Comparison of ENCODE assay signal across 19 cellular contexts in the genomic region with DNA sequence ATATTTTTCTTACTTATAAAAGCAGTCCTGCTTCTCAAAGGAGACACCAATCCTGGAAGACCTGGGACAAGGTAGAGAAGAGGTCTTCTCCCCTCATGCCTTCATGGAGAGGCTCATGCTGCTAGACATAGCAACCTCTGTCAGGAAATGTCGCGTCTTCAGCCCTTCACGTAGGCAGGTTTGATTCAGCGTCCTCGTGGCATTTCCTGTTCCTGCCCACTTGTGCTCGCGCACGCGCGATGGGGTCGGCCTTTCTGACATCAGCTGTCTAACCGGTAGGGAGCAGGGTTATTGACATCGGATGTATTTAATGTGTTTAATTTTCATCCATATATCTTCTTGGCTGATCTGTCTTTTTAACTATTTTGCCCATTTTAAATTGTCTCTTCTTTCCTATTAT.
DNase-seq lines count a peak whose midpoint lies in the region; ATAC-seq, FAIRE-seq and TF ChIP-seq lines count a peak whose summit lies in the region.
"Had no signal": no experiment of that assay in that cellular context is flagged by ENCODE, and none has a peak within 500 bp of the region (broad histone marks: within the 10 kb centered on the region; RNA-seq: fewer than 3 reads in every experiment).

No MANE protein-coding gene starts in this region.

- peaks cover 0 to 23% of the 10 kb centered on the region in 2 experiments; a peak in 1 of 5 replicates for H3K27me3 ChIP-seq in K562 (ENCODE audit: control insufficient read depth in 2 of 2, insufficient read depth in 2 of 2, low read length in 2 of 2)
- H3K27me3 ChIP-seq in sigmoid colon: no peaks in the 10 kb centered on the region
- no peaks in the 10 kb centered on the region for H3K27me3 ChIP-seq in vagina
- H3K27me3 ChIP-seq in endodermal cell (ENCODE audit: control insufficient read depth, insufficient read depth, low read length, poor library complexity, severe bottlenecking): no peaks in the 10 kb centered on the region
- H3K27me3 ChIP-seq: BE2C had no signal

- no peaks in the 10 kb centered on the region for H3K36me3 ChIP-seq in K562 (ENCODE audit: control insufficient read depth, insufficient read depth, low read length)
- no peaks in the 10 kb centered on the region for H3K36me3 ChIP-seq in sigmoid colon
- H3K36me3 ChIP-seq in vagina: no peaks in the 10 kb centered on the region
- H3K36me3 ChIP-seq in endodermal cell (ENCODE audit: control insufficient read depth, insufficient read depth, low read length): no peaks in the 10 kb centered on the region
- H3K36me3 ChIP-seq: BE2C, HAP-1 had no signal

- no peaks in the 10 kb centered on the region for H3K9me3 Mint-ChIP-seq in endodermal cell
- H3K9me3 Mint-ChIP-seq: CD8-positive, alpha-beta memory T cell had no signal

- H3K4me1 ChIP-seq in K562 (replicated peaks in 1 of 2; ENCODE audit: control insufficient read depth in 2 of 2, insufficient read depth in 2 of 2, low read length in 2 of 2): no peaks in the 10 kb centered on the region; a peak in 1 of 5 replicates
- peaks cover 0 to 14% (median 9%) of the 10 kb centered on the region in 4 donors for H3K4me1 ChIP-seq in sigmoid colon
- H3K4me1 ChIP-seq in vagina: peaks cover 8% of the 10 kb centered on the region
- H3K4me1 ChIP-seq in endodermal cell (ENCODE audit: control insufficient read depth, insufficient read depth, low read length): no peaks in the 10 kb centered on the region
- H3K4me1 ChIP-seq: BE2C, HAP-1 had no signal

- ATAC-seq in K562: no peak

- H3K9me3 ChIP-seq in K562 (replicated peaks; ENCODE audit: control insufficient read depth, insufficient read depth, low read depth, low read length) (no peaks in the 10 kb centered on the region), sigmoid colon (no peaks in the 10 kb centered on the region), vagina (no peaks in the 10 kb centered on the region), endodermal cell (ENCODE audit: control insufficient read depth, low read length) (no peaks in the 10 kb centered on the region)
- H3K9me3 ChIP-seq: BE2C, HAP-1 had no signal

- BruUV-seq in K562 (replicated peaks; lab: Mats Ljungman, UMichigan): no TSS peak

- H3K9ac ChIP-seq in K562 (ENCODE audit: insufficient read depth in 1 of 2, low read depth in 2 of 2, low read length in 2 of 2): no peak overlapping the region
- no peak overlapping the region for H3K9ac ChIP-seq in endodermal cell (ENCODE audit: extremely low read depth, low read length, poor library complexity, severe bottlenecking)

- no peaks in the 10 kb centered on the region for H3K9me1 ChIP-seq in K562 (ENCODE audit: control insufficient read depth, insufficient read depth, low read length)

- no peak for TF ChIP-seq EP300 in K562 (IDR thresholded peaks at IDR 0.05; ENCODE audit: low read length)
- TF ChIP-seq EP300 in sigmoid colon (IDR thresholded peaks at IDR 0.05): no peak

- no peak overlapping the region for H2AFZ ChIP-seq in K562 (ENCODE audit: low read depth, low read length)

- no peak for TF ChIP-seq RAD21 in K562 (CRISPR knock-in tag; conservative IDR thresholded peaks at IDR 0.05 in 1 of 2, IDR thresholded peaks at IDR 0.05 in 1 of 2)

- H3K4me2 ChIP-seq in K562 (ENCODE audit: insufficient read depth, low read length): peak overlapping the region; percentile 26; the same call in 1 of the 2 replicates

- in situ Hi-C loops in K562 (cut with MboI): no loop called here

- no peak for FAIRE-seq in K562 (lab: Jason Lieb, UNC)
- FAIRE-seq: A204.1, D721Med, GM12892, GM18507 had no signal

- no peaks in the 10 kb centered on the region for H3K79me2 ChIP-seq in K562 (ENCODE audit: control insufficient read depth, insufficient read depth, low read length)

- CTCF ChIA-PET in K562 (lab: Yijun Ruan, JAX; ENCODE audit: low intra/inter-chr PET ratio): no interaction called here

- H3K36me3 Mint-ChIP-seq in endodermal cell (ENCODE audit: low read depth): no peaks in the 10 kb centered on the region
- H3K36me3 Mint-ChIP-seq: CD4-positive, CD25-positive, alpha-beta regulatory T cell; CD8-positive, alpha-beta memory T cell had no signal

- TF ChIP-seq CTCF in K562 (IDR thresholded peaks at IDR 0.05 in 2 of 3, conservative IDR thresholded peaks at IDR 0.05 in 1 of 3; ENCODE audit: insufficient read depth in 2 of 3, low read depth in 1 of 3, low read length in 3 of 3) (no peak), sigmoid colon (IDR thresholded peaks at IDR 0.05) (no peak), vagina (IDR thresholded peaks at IDR 0.05) (no peak), endodermal cell (conservative IDR thresholded peaks at IDR 0.05) (no peak)

- H3K4me3 Mint-ChIP-seq in endodermal cell: no peak overlapping the region
- H3K4me3 Mint-ChIP-seq: CD4-positive, CD25-positive, alpha-beta regulatory T cell had no signal

- H3K4me3 ChIP-seq in K562: no peak overlapping the region
- H3K4me3 ChIP-seq in sigmoid colon: no peak overlapping the region
- H3K4me3 ChIP-seq in vagina: no peak overlapping the region
- H3K4me3 ChIP-seq in endodermal cell (ENCODE audit: low read length): no peak overlapping the region
- H3K4me3 ChIP-seq: HAP-1 had no signal

- intact Hi-C loops in K562 (cut with micrococcal nuclease) (no loop called here), sigmoid colon (cut with DNase I) (no loop called here), vagina (cut with DNase I) (no loop called here)

- H3K27ac Mint-ChIP-seq in endodermal cell: no peak overlapping the region
- H3K27ac Mint-ChIP-seq: CD4-positive, CD25-positive, alpha-beta regulatory T cell; CD8-positive, alpha-beta memory T cell had no signal

- TF ChIP-seq POLR2A in K562 (conservative IDR thresholded peaks at IDR 0.05) (no peak), sigmoid colon (IDR thresholded peaks at IDR 0.05) (no peak), vagina (IDR thresholded peaks at IDR 0.05) (no peak)

- DNase-seq in RPMI8226: peak; percentile 42
- peak in 2 of 4 experiments; percentile 14 to 23 for DNase-seq in K562 (ENCODE audit: extremely low read depth in 1 of 4, low spot score in 3 of 4)
- no peak for DNase-seq in sigmoid colon
- no peak for DNase-seq in vagina (ENCODE audit: extremely low spot score in 2 of 2)
- DNase-seq in 8988T: no peak
- no peak for DNase-seq in endodermal cell
- DNase-seq in D341Med (ENCODE audit: low spot score): no peak
- DNase-seq: ACHN; BE2C; C1 segment of cervical spinal cord; CD4-positive, CD25-positive, alpha-beta regulatory T cell; CD8-positive, alpha-beta memory T cell; COR-L47; GOT3 had no signal

- H3K27me3 Mint-ChIP-seq in endodermal cell (ENCODE audit: insufficient read depth): no peaks in the 10 kb centered on the region

- H4K20me1 ChIP-seq in K562 (replicated peaks; ENCODE audit: control insufficient read depth, insufficient read depth, low read length): no peaks in the 10 kb centered on the region

- POLR2A ChIA-PET in K562 (lab: Yijun Ruan, JAX): interaction anchor here (3.0 kb wide), 1 partner anchor 10 kb away, joined by 9 read pairs; no protein-coding TSS in a partner anchor

- no peak overlapping the region for H3K27ac ChIP-seq in K562 (ENCODE audit: extremely low read depth, low read depth, low read length)
- H3K27ac ChIP-seq in sigmoid colon: peak overlapping the region in 3 of 4 donors; percentile 37 to 56 (median 43)
- peak overlapping the region; percentile 35 for H3K27ac ChIP-seq in vagina
- no peak overlapping the region for H3K27ac ChIP-seq in endodermal cell (ENCODE audit: low read depth, low read length)

- H3K4me1 Mint-ChIP-seq in endodermal cell: no peaks in the 10 kb centered on the region
- H3K4me1 Mint-ChIP-seq: CD8-positive, alpha-beta memory T cell had no signal

- WGBS in K562 (ENCODE audit: insufficient coverage, low coverage, missing lambda C conversion rate): 17% methylated on average over 13 of the region's 13 CpGs
- WGBS in sigmoid colon, 2 donors: 83 to 92% methylated on average over 13 of the region's 13 CpGs
- WGBS in endodermal cell (ENCODE audit: insufficient coverage in 1 of 2, insufficient read length in 1 of 2), 2 experiments: 92 to 100% methylated on average over 5 to 13 of the region's 13 CpGs

TF ChIP-seq in K562, 482 proteins besides CTCF, POLR2A, EP300 and RAD21 (continues in another document):
- TF ChIP-seq, protein P1, sequence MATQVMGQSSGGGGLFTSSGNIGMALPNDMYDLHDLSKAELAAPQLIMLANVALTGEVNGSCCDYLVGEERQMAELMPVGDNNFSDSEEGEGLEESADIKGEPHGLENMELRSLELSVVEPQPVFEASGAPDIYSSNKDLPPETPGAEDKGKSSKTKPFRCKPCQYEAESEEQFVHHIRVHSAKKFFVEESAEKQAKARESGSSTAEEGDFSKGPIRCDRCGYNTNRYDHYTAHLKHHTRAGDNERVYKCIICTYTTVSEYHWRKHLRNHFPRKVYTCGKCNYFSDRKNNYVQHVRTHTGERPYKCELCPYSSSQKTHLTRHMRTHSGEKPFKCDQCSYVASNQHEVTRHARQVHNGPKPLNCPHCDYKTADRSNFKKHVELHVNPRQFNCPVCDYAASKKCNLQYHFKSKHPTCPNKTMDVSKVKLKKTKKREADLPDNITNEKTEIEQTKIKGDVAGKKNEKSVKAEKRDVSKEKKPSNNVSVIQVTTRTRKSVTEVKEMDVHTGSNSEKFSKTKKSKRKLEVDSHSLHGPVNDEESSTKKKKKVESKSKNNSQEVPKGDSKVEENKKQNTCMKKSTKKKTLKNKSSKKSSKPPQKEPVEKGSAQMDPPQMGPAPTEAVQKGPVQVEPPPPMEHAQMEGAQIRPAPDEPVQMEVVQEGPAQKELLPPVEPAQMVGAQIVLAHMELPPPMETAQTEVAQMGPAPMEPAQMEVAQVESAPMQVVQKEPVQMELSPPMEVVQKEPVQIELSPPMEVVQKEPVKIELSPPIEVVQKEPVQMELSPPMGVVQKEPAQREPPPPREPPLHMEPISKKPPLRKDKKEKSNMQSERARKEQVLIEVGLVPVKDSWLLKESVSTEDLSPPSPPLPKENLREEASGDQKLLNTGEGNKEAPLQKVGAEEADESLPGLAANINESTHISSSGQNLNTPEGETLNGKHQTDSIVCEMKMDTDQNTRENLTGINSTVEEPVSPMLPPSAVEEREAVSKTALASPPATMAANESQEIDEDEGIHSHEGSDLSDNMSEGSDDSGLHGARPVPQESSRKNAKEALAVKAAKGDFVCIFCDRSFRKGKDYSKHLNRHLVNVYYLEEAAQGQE (CRISPR knock-in tag; IDR thresholded peaks at IDR 0.05; ENCODE audit: low read depth): no peak

Comparison
In these comparisons a context has a peak if more than half of its experiments do, and no peak if none do; other contexts are left out.
1. H3K27ac ChIP-seq: peak in sigmoid colon (3 of 4) and vagina (single experiment); none in K562 (single experiment) and endodermal cell (single experiment).